In genomic region chr7:381211-382117, GRCh38 we compare ENCODE assay signal across 11 cellular contexts.
A peak's percentile ranks its signal among the peaks of the same experiment; 100 is the strongest.
DNase-seq lines count a peak whose midpoint lies in the region; ATAC-seq and TF ChIP-seq lines count a peak whose summit lies in the region.
"Had no signal": no experiment of that assay in that cellular context is flagged by ENCODE, and none has a peak within 500 bp of the region (broad histone marks: within the 10 kb centered on the region; RNA-seq: fewer than 3 reads in every experiment).

No MANE protein-coding gene starts in this region.

- no peak overlapping the region for H2BK120ac ChIP-seq in mesenchymal stem cell (ENCODE audit: low read depth, low read length)

- no peaks in the 10 kb centered on the region for H3K79me1 ChIP-seq in mesenchymal stem cell (replicated peaks; ENCODE audit: low read length, poor library complexity, severe bottlenecking)

- peak overlapping the region in 8 of 11 experiments; percentile 6 to 66 (median 54); a peak in 14 of 22 replicates for H3K27ac ChIP-seq in BLaER1 treated with 17β-estradiol and CSF1 and Interleukin-3, amounts not matched to agents 10 nM and 100 nM
- H3K27ac ChIP-seq in esophagus squamous epithelium (no peak overlapping the region), mesenchymal stem cell (ENCODE audit: low read length, poor library complexity, severe bottlenecking) (no peak overlapping the region)
- H3K27ac ChIP-seq: C4-2B, SJSA1 had no signal

- H4K8ac ChIP-seq in mesenchymal stem cell (ENCODE audit: low read length), result no peak overlapping the region

- H3K9me3 ChIP-seq in BLaER1 treated with 17β-estradiol and CSF1 and Interleukin-3, amounts not matched to agents 10 nM and 100 nM (replicated peaks in 1 of 11), result peaks cover 22 to 37% (median 32%) of the 10 kb centered on the region in 11 experiments
- H3K9me3 ChIP-seq in esophagus squamous epithelium (peaks cover 0 to 13% (median 0%) of the 10 kb centered on the region in 3 donors), mesenchymal stem cell (ENCODE audit: control insufficient read depth, low read length) (peaks cover 15% of the 10 kb centered on the region)

- no peak overlapping the region for H2AFZ ChIP-seq in mesenchymal stem cell (ENCODE audit: low read depth, low read length)

- no peak overlapping the region for H2BK12ac ChIP-seq in mesenchymal stem cell (ENCODE audit: low read length in 2 of 2)

- no peak overlapping the region for H2BK15ac ChIP-seq in mesenchymal stem cell (ENCODE audit: low read depth, poor library complexity, severe bottlenecking)

- peak overlapping the region; percentile 55 for H3K4me3 Mint-ChIP-seq in activated B cell treated with CpG ODN at 0.5 μM for 24 hours
- H3K4me3 Mint-ChIP-seq in central memory CD8-positive, alpha-beta T cell, result peak overlapping the region; percentile 25

- peaks cover 2% of the 10 kb centered on the region for H3K36me3 Mint-ChIP-seq in activated B cell treated with CpG ODN at 0.5 μM for 24 hours (ENCODE audit: low read depth)
- H3K36me3 Mint-ChIP-seq in central memory CD8-positive, alpha-beta T cell (ENCODE audit: insufficient read depth), result no peaks in the 10 kb centered on the region

- no peak for TF ChIP-seq POLR2A in esophagus squamous epithelium (IDR thresholded peaks at IDR 0.05)

- 47 to 63% methylated on average over 1 to 3 of the region's 24 CpGs for WGBS in esophagus squamous epithelium, 2 donors
- WGBS in mesenchymal stem cell, result 87% methylated on average over 24 of the region's 24 CpGs

- peak overlapping the region; percentile 36 for H3K27ac Mint-ChIP-seq in activated B cell treated with CpG ODN at 0.5 μM for 24 hours
- H3K27ac Mint-ChIP-seq in central memory CD8-positive, alpha-beta T cell (ENCODE audit: low read depth), result peak overlapping the region; percentile 81

- no peak overlapping the region for H3K4ac ChIP-seq in mesenchymal stem cell (ENCODE audit: low read depth in 1 of 2, low read length in 2 of 2)

- peaks cover under 1% of the 10 kb centered on the region for H3K27me3 Mint-ChIP-seq in activated B cell treated with CpG ODN at 0.5 μM for 24 hours
- peaks cover 8% of the 10 kb centered on the region for H3K27me3 Mint-ChIP-seq in central memory CD8-positive, alpha-beta T cell

- peak overlapping the region; percentile 77 to 99 (median 97) for H3K4me2 ChIP-seq in BLaER1 treated with 17β-estradiol and CSF1 and Interleukin-3, amounts not matched to agents 10 nM and 100 nM
- H3K4me2 ChIP-seq in mesenchymal stem cell (ENCODE audit: low read length, poor library complexity, severe bottlenecking), result no peak overlapping the region

- peaks cover 5 to 40% (median 6%) of the 10 kb centered on the region in 11 experiments; a peak in 20 of 22 replicates for H3K27me3 ChIP-seq in BLaER1 treated with 17β-estradiol and CSF1 and Interleukin-3, amounts not matched to agents 10 nM and 100 nM
- H3K27me3 ChIP-seq in esophagus squamous epithelium (peaks cover 0 to 38% (median 0%) of the 10 kb centered on the region in 4 donors), mesenchymal stem cell (ENCODE audit: control insufficient read depth in 1 of 2, insufficient read depth in 1 of 2, low read length in 2 of 2) (peaks cover 45 to 69% of the 10 kb centered on the region in 2 experiments)
- H3K27me3 ChIP-seq: SJSA1 had no signal

- no peak overlapping the region for H2AK5ac ChIP-seq in mesenchymal stem cell (ENCODE audit: low read length, severe bottlenecking)

- H3K4me1 Mint-ChIP-seq in activated B cell treated with CpG ODN at 0.5 μM for 24 hours, result peaks cover 33% of the 10 kb centered on the region
- peaks cover 20% of the 10 kb centered on the region for H3K4me1 Mint-ChIP-seq in central memory CD8-positive, alpha-beta T cell

- no peak overlapping the region for H3K14ac ChIP-seq in mesenchymal stem cell (ENCODE audit: low read length in 2 of 2)

- no peaks in the 10 kb centered on the region for H3K36me3 ChIP-seq in BLaER1 treated with 17β-estradiol and CSF1 and Interleukin-3, amounts not matched to agents 10 nM and 100 nM
- no peaks in the 10 kb centered on the region for H3K36me3 ChIP-seq in esophagus squamous epithelium
- no peaks in the 10 kb centered on the region for H3K36me3 ChIP-seq in mesenchymal stem cell (ENCODE audit: control insufficient read depth in 1 of 2, insufficient read depth in 2 of 2, low read depth in 1 of 2, low read length in 2 of 2)
- H3K36me3 ChIP-seq: SJSA1 had no signal

- TF ChIP-seq CTCF in activated B cell treated with CpG ODN at 0.5 μM for 24 hours (IDR thresholded peaks at IDR 0.05), result no peak
- TF ChIP-seq CTCF in esophagus squamous epithelium (IDR thresholded peaks at IDR 0.05), result no peak
- no peak for TF ChIP-seq CTCF in GM10248 (IDR thresholded peaks at IDR 0.05; ENCODE audit: control extremely low read depth, extremely low read depth, low read depth, missing control alignments)

- no peak overlapping the region for H3K18ac ChIP-seq in mesenchymal stem cell (ENCODE audit: low read depth in 1 of 2, low read length in 2 of 2)

- CTCF ChIA-PET in activated B cell treated with CpG ODN at 0.5 μM for 24 hours (lab: Charles Lee) (no interaction called here), GM10248 (lab: Yijun Ruan, JAX) (no interaction called here)

- H3K4me3 ChIP-seq in BLaER1 treated with 17β-estradiol and CSF1 and Interleukin-3, amounts not matched to agents 10 nM and 100 nM, result peak overlapping the region in 7 of 10 experiments; percentile 2 to 37 (median 20); a peak in 6 of 20 replicates
- no peak overlapping the region for H3K4me3 ChIP-seq in esophagus squamous epithelium
- H3K4me3 ChIP-seq in mesenchymal stem cell (ENCODE audit: insufficient read depth in 1 of 2, low read depth in 1 of 2, low read length in 2 of 2), result no peak overlapping the region
- H3K4me3 ChIP-seq: SJSA1 had no signal

- no peak overlapping the region for H2BK5ac ChIP-seq in mesenchymal stem cell (ENCODE audit: low read depth, low read length, poor library complexity, severe bottlenecking)

- intact Hi-C loops in activated B cell treated with CpG ODN at 0.5 μM for 24 hours (cut with micrococcal nuclease), result no loop called here
- intact Hi-C loops in esophagus squamous epithelium (cut with DNase I), result no loop called here

- no peak overlapping the region for H4K91ac ChIP-seq in mesenchymal stem cell (ENCODE audit: low read length)

- peak; percentile 54 for ATAC-seq in activated B cell treated with CpG ODN at 0.5 μM for 24 hours (ENCODE audit: low read depth)
- ATAC-seq in central memory CD8-positive, alpha-beta T cell (replicated peaks; ENCODE audit: extremely low read depth, poor library complexity, severe bottlenecking), result peak; percentile 79

- no peak for DNase-seq in activated B cell treated with CpG ODN at 0.5 μM for 24 hours
- no peak for DNase-seq in central memory CD8-positive, alpha-beta T cell (ENCODE audit: low spot score in 2 of 2)
- peak; percentile 39 to 41 for DNase-seq in stimulated activated CD4-positive, alpha-beta T cell treated with anti-CD3 and anti-CD28 coated beads, Interleukin-1b, Interleukin-23, amount 100 ng/mL, for 4 hours (ENCODE audit: low read depth in 2 of 2)
- DNase-seq in esophagus squamous epithelium (lab: John Stamatoyannopoulos, UW), result no peak
- no peak for DNase-seq in NCI-H446 (lab: John Stamatoyannopoulos, UW)
- no peak for DNase-seq in mesenchymal stem cell
- no peak for DNase-seq in GM10248 (ENCODE audit: extremely low spot score)
- DNase-seq: NCI-H2029 treated with DMSO at 0.1 percent for 48 hours had no signal

- H3K4me1 ChIP-seq in BLaER1 treated with 17β-estradiol and CSF1 and Interleukin-3, amounts not matched to agents 10 nM and 100 nM, result peaks cover 47 to 62% (median 55%) of the 10 kb centered on the region in 10 experiments
- H3K4me1 ChIP-seq in esophagus squamous epithelium (peaks cover 17 to 47% (median 30%) of the 10 kb centered on the region in 3 donors), mesenchymal stem cell (ENCODE audit: control insufficient read depth, insufficient read depth, low read depth, low read length) (peaks cover 10% of the 10 kb centered on the region)

- peak overlapping the region in 7 of 11 experiments; percentile 22 to 55 (median 34); a peak in 10 of 22 replicates for H3K9ac ChIP-seq in BLaER1 treated with 17β-estradiol and CSF1 and Interleukin-3, amounts not matched to agents 10 nM and 100 nM
- H3K9ac ChIP-seq in mesenchymal stem cell (ENCODE audit: low read length), result no peak overlapping the region

- H4K20me1 ChIP-seq in BLaER1 treated with 17β-estradiol and CSF1 and Interleukin-3, amounts not matched to agents 10 nM and 100 nM, result peaks cover 0 to 7% (median 0%) of the 10 kb centered on the region in 11 experiments; a peak in 2 of 22 replicates

- H3K9me3 Mint-ChIP-seq in activated B cell treated with CpG ODN at 0.5 μM for 24 hours, result peaks cover 29% of the 10 kb centered on the region
- H3K9me3 Mint-ChIP-seq in central memory CD8-positive, alpha-beta T cell, result peaks cover 5% of the 10 kb centered on the region

- H3K23ac ChIP-seq in mesenchymal stem cell (ENCODE audit: low read length in 2 of 2), result no peak overlapping the region

- POLR2A ChIA-PET in activated B cell treated with CpG ODN at 0.5 μM for 24 hours (lab: Charles Lee) (interaction anchor here (0.7 kb wide), 1 partner anchor 116 kb away, joined by 4 read pairs; no protein-coding TSS in a partner anchor), GM10248 (lab: Yijun Ruan, JAX) (no interaction called here)

Comparison
In these comparisons a context has a peak if more than half of its experiments do, and no peak if none do; other contexts are left out.
1. H3K27ac ChIP-seq: peak in BLaER1 treated with 17β-estradiol and CSF1 and Interleukin-3, amounts not matched to agents 10 nM and 100 nM (8 of 11); none in esophagus squamous epithelium (0 of 4) and mesenchymal stem cell (single experiment).
2. H3K4me3 ChIP-seq: peak in BLaER1 treated with 17β-estradiol and CSF1 and Interleukin-3, amounts not matched to agents 10 nM and 100 nM (7 of 10); none in esophagus squamous epithelium (0 of 4) and mesenchymal stem cell (0 of 2).
3. DNase-seq: peak in stimulated activated CD4-positive, alpha-beta T cell treated with anti-CD3 and anti-CD28 coated beads, Interleukin-1b, Interleukin-23, amount 100 ng/mL, for 4 hours (2 of 2); none in activated B cell treated with CpG ODN at 0.5 μM for 24 hours (single experiment), central memory CD8-positive, alpha-beta T cell (0 of 2), esophagus squamous epithelium (single experiment), NCI-H446 (0 of 2), mesenchymal stem cell (single experiment) and GM10248 (single experiment).